In genomic region chr1:93437976-93438605, GRCh38 we compare ENCODE assay signal across 8 cellular contexts. TPM values are rescaled to one million over a fixed set of nuclear protein-coding genes. Genes with fewer than 3 reads are reported as not detected.
A peak's percentile ranks its signal among the peaks of the same experiment; 100 is the strongest.
DNase-seq lines count a peak whose midpoint lies in the region; ATAC-seq, FAIRE-seq and TF ChIP-seq lines count a peak whose summit lies in the region.

No MANE protein-coding gene starts in this region.

- POLR2A ChIA-PET in PC-3 (lab: Charles Lee; ENCODE audit: unreplicated experiment), result no interaction called here

- H3K4me3 Mint-ChIP-seq in naive B cell, result no peak overlapping the region

- TF ChIP-seq CTCF in PC-3 (conservative IDR thresholded peaks at IDR 0.05; ENCODE audit: low read depth, low read length), result peak; percentile 83

- no peaks in the 10 kb centered on the region for H3K79me2 ChIP-seq in PC-3 (ENCODE audit: low read length)

- H3K27ac Mint-ChIP-seq in naive B cell, result no peak overlapping the region

- no peaks in the 10 kb centered on the region for H4K20me1 ChIP-seq in PC-3 (ENCODE audit: low read length)

- no peaks in the 10 kb centered on the region for H3K9me3 Mint-ChIP-seq in naive B cell

- FAIRE-seq in endometrium (lab: Jason Lieb, UNC), result peak; percentile 90

- H3K9me2 ChIP-seq in PC-3 (replicated peaks; ENCODE audit: low read length), result no peaks in the 10 kb centered on the region

- CTCF ChIA-PET in PC-3 (lab: Charles Lee), result interaction anchor here (0.9 kb wide), 1 partner anchor 359 kb away, joined by 3 read pairs; the partner anchor contains the start of gene MTF2

- H3K36me3 Mint-ChIP-seq in naive B cell, result no peaks in the 10 kb centered on the region

- H3K9me3 ChIP-seq in PC-3 (ENCODE audit: low read length), result no peaks in the 10 kb centered on the region

- H3K4me1 ChIP-seq in PC-3 (ENCODE audit: insufficient read depth, low read length), result peaks cover 17% of the 10 kb centered on the region

- no peaks in the 10 kb centered on the region for H3K27me3 Mint-ChIP-seq in naive B cell

- H3K36me3 ChIP-seq in PC-3 (ENCODE audit: low read depth, low read length), result no peaks in the 10 kb centered on the region

- H3K27ac ChIP-seq in PC-3 (ENCODE audit: low read length), result no peak overlapping the region

- no peaks in the 10 kb centered on the region for H3K4me1 Mint-ChIP-seq in naive B cell

- H3F3A ChIP-seq in PC-3 (ENCODE audit: low read length, unreplicated experiment), result no peaks in the 10 kb centered on the region

- H2AFZ ChIP-seq in PC-3 (ENCODE audit: low read length), result peak overlapping the region; percentile 51

- DNase-seq in DMS53 (lab: John Stamatoyannopoulos, UW) (peak; percentile 83), KG1 (lab: John Stamatoyannopoulos, UW) (peak; percentile 20), PC-3 (peak; percentile 84), naive B cell (peak; percentile 33), mesenteric fat pad (ENCODE audit: low spot score) (no peak)
- no peak for DNase-seq in effector CD8-positive, alpha-beta T cell (lab: John Stamatoyannopoulos, UW)

- peak overlapping the region; percentile 76 for H3K4me2 ChIP-seq in PC-3 (ENCODE audit: low read length)

- H3K9ac ChIP-seq in PC-3 (ENCODE audit: low read length), result no peak overlapping the region

- no peaks in the 10 kb centered on the region for H3K27me3 ChIP-seq in PC-3 (ENCODE audit: low read length)

- no TSS peak for BruUV-seq in PC-3 (replicated peaks; lab: Mats Ljungman, UMichigan)

- peak; percentile 75 for ATAC-seq in PC-3
- ATAC-seq in naive B cell (ENCODE audit: low read depth in 2 of 2), result peak; percentile 64 to 81
- no peak for ATAC-seq in HG03432 (IDR thresholded peaks at IDR 0.05; ENCODE audit: unreplicated experiment)

- intact Hi-C loops in PC-3 (cut with micrococcal nuclease), result loop anchor here (1.0 kb wide), 2 partner anchors 134 to 375 kb away; no protein-coding TSS in a partner anchor

- peak overlapping the region; percentile 52 for H3K4me3 ChIP-seq in PC-3 (ENCODE audit: low read length)

RNA-seq across cellular contexts. Expression of gene FNBP1L, which starts 9.8 kb away (rescaled TPM):
- total RNA-seq in PC-3 (2014; rRNA removed) (27.6 and 28.3 TPM in 2 replicates), mesenteric fat pad (22.8 TPM)
- polyA plus RNA-seq in naive B cell (ENCODE audit: low read depth in 6 of 6), result 1 to 10 TPM in 5 of 6 donors, not detected in 1; 1.6 to 4.6 (median 2.2) TPM

Comparison
In these comparisons a context has a peak if more than half of its experiments do, and no peak if none do; other contexts are left out.
1. DNase-seq: peak in DMS53 (single experiment), KG1 (single experiment), PC-3 (single experiment) and naive B cell (single experiment); none in effector CD8-positive, alpha-beta T cell (single experiment) and mesenteric fat pad (single experiment).